22 cellular contexts compared by ENCODE assay signal in the genomic region with DNA sequence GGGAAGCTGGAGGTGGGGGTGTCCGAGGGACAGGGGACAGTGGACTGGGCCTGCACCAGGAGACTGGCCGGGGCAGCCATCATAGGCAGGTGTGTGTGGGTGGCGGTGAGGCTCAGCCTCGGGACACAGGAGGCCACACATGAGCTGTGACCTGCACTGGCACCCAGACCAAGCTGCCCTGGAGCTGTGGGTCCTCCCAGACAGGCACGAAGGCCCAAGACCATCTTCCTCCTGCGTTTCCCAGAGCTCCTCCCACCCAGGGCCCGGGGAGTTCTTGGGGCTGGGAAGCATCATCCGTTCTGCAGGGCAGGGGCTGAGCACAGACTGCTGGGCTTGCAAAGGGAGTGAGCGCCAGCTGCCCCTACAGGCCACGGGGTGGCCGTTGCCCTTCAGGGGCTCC.
"Had no signal": no experiment of that assay in that cellular context is flagged by ENCODE, and none has a peak within 500 bp of the region (broad histone marks: within the 10 kb centered on the region; RNA-seq: fewer than 3 reads in every experiment).

No MANE protein-coding gene starts in this region.

- H3K27ac ChIP-seq: left ventricle myocardium inferior, neutrophil, psoas muscle, right lobe of liver, skin epidermis, stomach, upper lobe of left lung, uterus had no signal

- ATAC-seq: effector memory CD8-positive, alpha-beta T cell had no signal

- H3K36me3 ChIP-seq: esophagus squamous epithelium, gastroesophageal sphincter, left ventricle myocardium inferior, neutrophil, right lobe of liver, stomach, upper lobe of left lung, uterus had no signal

- H3K36me3 Mint-ChIP-seq: immature natural killer cell, naive B cell had no signal

- H3K27ac Mint-ChIP-seq: dendritic cell treated with granulocyte-macrophage colony-stimulating factor and Interleukin-4, amounts not matched to agents 40 ng/mL and 50 ng/mL, for 4 days; effector memory CD8-positive, alpha-beta T cell; immature natural killer cell; naive B cell; nephron had no signal

- H3K9me3 ChIP-seq: esophagus squamous epithelium, gastroesophageal sphincter, left ventricle myocardium inferior, neutrophil, psoas muscle, right lobe of liver, stomach, upper lobe of left lung, uterus had no signal

- DNase-seq: effector memory CD8-positive, alpha-beta T cell; esophagus squamous epithelium; foreskin fibroblast; immature natural killer cell; left ventricle myocardium inferior; mesenchymal stem cell; naive B cell; psoas muscle; retina; right lobe of liver; stimulated activated CD4-positive, alpha-beta T cell treated with anti-CD3 and anti-CD28 coated beads, Interleukin-2, amount 100 ng/mL, for 24 hours; stimulated activated CD4-positive, alpha-beta T cell treated with anti-CD3 and anti-CD28 coated beads, Interleukin-4, amount 100 ng/mL, for 4 hours; stimulated activated naive CD4-positive, alpha-beta T cell; stomach; uterus had no signal

- H3K4me1 ChIP-seq: psoas muscle, right lobe of liver, uterus had no signal

- H3K9me3 Mint-ChIP-seq: dendritic cell treated with granulocyte-macrophage colony-stimulating factor and Interleukin-4, amounts not matched to agents 40 ng/mL and 50 ng/mL, for 4 days; effector memory CD8-positive, alpha-beta T cell; immature natural killer cell had no signal

- H3K27me3 ChIP-seq: gastroesophageal sphincter, right lobe of liver, upper lobe of left lung, uterus had no signal

- H3K4me3 ChIP-seq: esophagus squamous epithelium, gastroesophageal sphincter, left ventricle myocardium inferior, lung, psoas muscle, right lobe of liver, skin epidermis, stomach, upper lobe of left lung, uterus had no signal

- H3K4me3 Mint-ChIP-seq: dendritic cell treated with granulocyte-macrophage colony-stimulating factor and Interleukin-4, amounts not matched to agents 40 ng/mL and 50 ng/mL, for 4 days; effector memory CD8-positive, alpha-beta T cell; immature natural killer cell; nephron had no signal
